ENCODE assay signal across 28 cellular contexts in genomic region chr12:121934318-121934682, GRCh38.
"Had no signal": no experiment of that assay in that cellular context is flagged by ENCODE, and none has a peak within 500 bp of the region (broad histone marks: within the 10 kb centered on the region; RNA-seq: fewer than 3 reads in every experiment).

No MANE protein-coding gene starts in this region.

- H3K27me3 Mint-ChIP-seq: activated CD4-positive, alpha-beta T cell treated with anti-CD3 and anti-CD28 coated beads, Interleukin-2, amount 10 ng/mL, durations not matched to agents 7 days and 5 days; activated naive CD8-positive, alpha-beta T cell treated with anti-CD3 and anti-CD28 coated beads, Interleukin-2, amount 50 U/mL, for 24 hours; activated T-cell treated with anti-CD3 and anti-CD28 coated beads, Interleukin-2, amount 50 U/mL, for 24 hours; stimulated activated memory B cell treated with anti-CD40 and anti-IgM and Interleukin-4, amounts not matched to agents 10 μg/mL and 1 μg/mL and 100 μg/mL, for 72 hours had no signal

- FAIRE-seq: colon, frontal cortex, kidney, small intestine had no signal

- H3K9me3 ChIP-seq: left lung, mucosa of descending colon, psoas muscle, testis, upper lobe of right lung had no signal

- H3K4me1 ChIP-seq: left lung, psoas muscle, testis, upper lobe of right lung had no signal

- H3K36me3 ChIP-seq: left lung, upper lobe of right lung had no signal

- H3K27me3 ChIP-seq: brain microvascular endothelial cell, dorsolateral prefrontal cortex, left lung, testis, upper lobe of right lung had no signal

- DNase-seq: activated CD4-positive, alpha-beta T cell treated with anti-CD3 and anti-CD28 coated beads, Interleukin-2, amount 10 ng/mL, durations not matched to agents 7 days and 5 days; activated CD4-positive, CD25-positive, alpha-beta regulatory T cell; activated CD8-positive, alpha-beta T cell treated with anti-CD3 and anti-CD28 coated beads, Interleukin-2, amount 10 ng/mL, durations not matched to agents 7 days and 5 days; activated naive CD4-positive, alpha-beta T cell treated with anti-CD3 and anti-CD28 coated beads, Interleukin-2, amount 10 ng/mL, durations not matched to agents 7 days and 5 days; activated naive CD8-positive, alpha-beta T cell treated with anti-CD3 and anti-CD28 coated beads, Interleukin-2, amount 50 U/mL, for 24 hours; activated T-cell treated with anti-CD3 and anti-CD28 coated beads, Interleukin-2, amount 50 U/mL, for 24 hours; anterior cingulate cortex; central memory CD4-positive, alpha-beta T cell; dorsolateral prefrontal cortex; head of caudate nucleus; kidney; mucosa of descending colon; naive B cell; psoas muscle; right cardiac atrium; small intestine; stimulated activated CD4-positive, alpha-beta T cell treated with anti-CD3 and anti-CD28 coated beads, Interleukin-4, amount 100 ng/mL, for 4 hours; T-helper 1 cell; T-helper 9 cell; testis had no signal

- H3K27ac Mint-ChIP-seq: activated CD4-positive, alpha-beta T cell treated with anti-CD3 and anti-CD28 coated beads, Interleukin-2, amount 10 ng/mL, durations not matched to agents 7 days and 5 days; activated CD8-positive, alpha-beta T cell treated with anti-CD3 and anti-CD28 coated beads, Interleukin-2, amount 10 ng/mL, durations not matched to agents 7 days and 5 days; activated naive CD4-positive, alpha-beta T cell treated with anti-CD3 and anti-CD28 coated beads, Interleukin-2, amount 10 ng/mL, durations not matched to agents 7 days and 5 days; activated naive CD8-positive, alpha-beta T cell treated with anti-CD3 and anti-CD28 coated beads, Interleukin-2, amount 50 U/mL, for 24 hours; activated T-cell treated with anti-CD3 and anti-CD28 coated beads, Interleukin-2, amount 50 U/mL, for 24 hours; activated T-helper 2 cell treated with anti-CD3 and anti-CD28 coated beads, Interferon-gamma antibody, Interleukin-2, Interleukin-4, amounts not matched to agents 10 μg/mL and 5 μg/mL and 100 μg/mL, durations not matched to agents 14 hours and 24 hours and 36 hours; stimulated activated memory B cell treated with anti-CD40 and anti-IgM and Interleukin-4, amounts not matched to agents 10 μg/mL and 1 μg/mL and 100 μg/mL, for 72 hours had no signal

- H3K9me3 Mint-ChIP-seq: activated naive CD4-positive, alpha-beta T cell treated with anti-CD3 and anti-CD28 coated beads, Interleukin-2, amount 10 ng/mL, durations not matched to agents 7 days and 5 days; activated naive CD8-positive, alpha-beta T cell treated with anti-CD3 and anti-CD28 coated beads, Interleukin-2, amount 50 U/mL, for 24 hours; activated T-cell treated with anti-CD3 and anti-CD28 coated beads, Interleukin-2, amount 50 U/mL, for 24 hours; activated T-helper 2 cell treated with anti-CD3 and anti-CD28 coated beads, Interferon-gamma antibody, Interleukin-2, Interleukin-4, amounts not matched to agents 10 μg/mL and 5 μg/mL and 100 μg/mL, durations not matched to agents 14 hours and 24 hours and 36 hours; neural crest cell; stimulated activated memory B cell treated with anti-CD40 and anti-IgM and Interleukin-4, amounts not matched to agents 10 μg/mL and 1 μg/mL and 100 μg/mL, for 72 hours had no signal

- H3K4me3 Mint-ChIP-seq: activated CD4-positive, alpha-beta T cell treated with anti-CD3 and anti-CD28 coated beads, Interleukin-2, amount 10 ng/mL, durations not matched to agents 7 days and 5 days; activated CD8-positive, alpha-beta T cell treated with anti-CD3 and anti-CD28 coated beads, Interleukin-2, amount 10 ng/mL, durations not matched to agents 7 days and 5 days; activated naive CD4-positive, alpha-beta T cell treated with anti-CD3 and anti-CD28 coated beads, Interleukin-2, amount 10 ng/mL, durations not matched to agents 7 days and 5 days; activated naive CD8-positive, alpha-beta T cell treated with anti-CD3 and anti-CD28 coated beads, Interleukin-2, amount 50 U/mL, for 24 hours; activated T-cell treated with anti-CD3 and anti-CD28 coated beads, Interleukin-2, amount 50 U/mL, for 24 hours; neural crest cell; stimulated activated memory B cell treated with anti-CD40 and anti-IgM and Interleukin-4, amounts not matched to agents 10 μg/mL and 1 μg/mL and 100 μg/mL, for 72 hours had no signal

- H3K36me3 Mint-ChIP-seq: activated naive CD4-positive, alpha-beta T cell treated with anti-CD3 and anti-CD28 coated beads, Interleukin-2, amount 10 ng/mL, durations not matched to agents 7 days and 5 days had no signal

- H3K4me3 ChIP-seq: dorsolateral prefrontal cortex, left lung, mucosa of descending colon, psoas muscle, testis, upper lobe of right lung had no signal

- H3K27ac ChIP-seq: brain microvascular endothelial cell, dorsolateral prefrontal cortex, left lung, psoas muscle, testis, upper lobe of right lung had no signal
